1 cellular context compared by ENCODE assay signal in genomic region chr9:136441681-136442245, GRCh38.
A peak's percentile ranks its signal among the peaks of the same experiment; 100 is the strongest.
TF ChIP-seq lines count a peak whose summit lies in the region.

No MANE protein-coding gene starts in this region.

TF ChIP-seq in liver, 16 proteins besides CTCF, POLR2A, EP300 and RAD21:
- TF ChIP-seq ZBTB33 (IDR thresholded peaks at IDR 0.05) (peak; percentile 64), YY1 (IDR thresholded peaks at IDR 0.05) (peak; percentile 61), FOXA2 (IDR thresholded peaks at IDR 0.05) (peak; percentile 71), JUND (IDR thresholded peaks at IDR 0.05) (peak in 1 of 2 donors; percentile 31), NR2F2 (IDR thresholded peaks at IDR 0.05) (peak; percentile 11), ATF3 (IDR thresholded peaks at IDR 0.05) (no peak), FOXA1 (IDR thresholded peaks at IDR 0.05) (no peak), MAX (IDR thresholded peaks at IDR 0.05) (no peak), HNF4A (conservative IDR thresholded peaks at IDR 0.05) (peak; percentile 87 to 92), REST (IDR thresholded peaks at IDR 0.05) (peak; percentile 45), EGR1 (IDR thresholded peaks at IDR 0.05; ENCODE audit: low read depth in 2 of 2) (peak in 1 of 2 donors; percentile 55), SP1 (IDR thresholded peaks at IDR 0.05) (peak; percentile 89), TAF1 (conservative IDR thresholded peaks at IDR 0.05) (no peak), HNF4G (IDR thresholded peaks at IDR 0.05) (peak; percentile 75), GABPA (IDR thresholded peaks at IDR 0.05 in 1 of 2, conservative IDR thresholded peaks at IDR 0.05 in 1 of 2) (peak in 1 of 2 donors; percentile 49), RXRA (IDR thresholded peaks at IDR 0.05) (peak; percentile 83 to 84)
